In genomic region chr15:77457619-77458265, GRCh38 we compare ENCODE assay signal across 14 cellular contexts. TPM values are rescaled to one million over a fixed set of nuclear protein-coding genes. Genes with fewer than 3 reads are reported as not detected.
DNase-seq lines count a peak whose midpoint lies in the region; ATAC-seq and TF ChIP-seq lines count a peak whose summit lies in the region.
"Had no signal": no experiment of that assay in that cellular context is flagged by ENCODE, and none has a peak within 500 bp of the region (broad histone marks: within the 10 kb centered on the region; RNA-seq: fewer than 3 reads in every experiment).

No MANE protein-coding gene starts in this region.

- ATAC-seq in activated naive CD4-positive, alpha-beta T cell treated with anti-CD3 and anti-CD28 coated beads, Interleukin-2, amount 50 U/mL, for 72 hours = peak; percentile 24 to 69
- ATAC-seq: left cardiac atrium had no signal

- peaks cover 20 to 29% of the 10 kb centered on the region in 2 donors for H3K4me1 ChIP-seq in thyroid gland

- no peaks in the 10 kb centered on the region for H3K9me3 Mint-ChIP-seq in activated naive CD4-positive, alpha-beta T cell treated with anti-CD3 and anti-CD28 coated beads, Interleukin-2, amount 50 U/mL, for 72 hours
- no peaks in the 10 kb centered on the region for H3K9me3 Mint-ChIP-seq in T-helper 2 cell treated with Interferon-gamma antibody and Interleukin-4, amounts not matched to agents 5 μg/mL and 100 μg/mL, for 36 hours
- H3K9me3 Mint-ChIP-seq: activated CD4-positive, alpha-beta memory T cell treated with anti-CD3 and anti-CD28 coated beads, Interleukin-2, amount 10 ng/mL, durations not matched to agents 7 days and 5 days had no signal

- H3K27ac ChIP-seq in thyroid gland = peak overlapping the region; percentile 16 to 62 (median 24)
- H3K27ac ChIP-seq: PC-9 had no signal

- no peaks in the 10 kb centered on the region for H3K27me3 Mint-ChIP-seq in T-helper 2 cell treated with Interferon-gamma antibody and Interleukin-4, amounts not matched to agents 5 μg/mL and 100 μg/mL, for 36 hours (ENCODE audit: low read depth)
- H3K27me3 Mint-ChIP-seq: activated CD4-positive, alpha-beta memory T cell treated with anti-CD3 and anti-CD28 coated beads, Interleukin-2, amount 10 ng/mL, durations not matched to agents 7 days and 5 days had no signal

- H3K4me1 Mint-ChIP-seq in T-helper 2 cell treated with Interferon-gamma antibody and Interleukin-4, amounts not matched to agents 5 μg/mL and 100 μg/mL, for 36 hours (ENCODE audit: low read depth) = peaks cover 14% of the 10 kb centered on the region

- H3K36me3 Mint-ChIP-seq in activated naive CD4-positive, alpha-beta T cell treated with anti-CD3 and anti-CD28 coated beads, Interleukin-2, amount 50 U/mL, for 72 hours = peaks cover 0 to 13% of the 10 kb centered on the region in 2 donors
- H3K36me3 Mint-ChIP-seq in T-helper 2 cell treated with Interferon-gamma antibody and Interleukin-4, amounts not matched to agents 5 μg/mL and 100 μg/mL, for 36 hours (ENCODE audit: low read depth) = peaks cover 20% of the 10 kb centered on the region

- H3K9me3 ChIP-seq in thyroid gland = no peaks in the 10 kb centered on the region
- no peaks in the 10 kb centered on the region for H3K9me3 ChIP-seq in MG63
- H3K9me3 ChIP-seq: BE2C, sigmoid colon had no signal

- peak overlapping the region in 1 of 2 donors; percentile 26 for H3K27ac Mint-ChIP-seq in activated naive CD4-positive, alpha-beta T cell treated with anti-CD3 and anti-CD28 coated beads, Interleukin-2, amount 50 U/mL, for 72 hours
- peak overlapping the region; percentile 22 for H3K27ac Mint-ChIP-seq in T-helper 2 cell treated with Interferon-gamma antibody and Interleukin-4, amounts not matched to agents 5 μg/mL and 100 μg/mL, for 36 hours
- H3K27ac Mint-ChIP-seq: activated CD4-positive, alpha-beta memory T cell treated with anti-CD3 and anti-CD28 coated beads, Interleukin-2, amount 10 ng/mL, durations not matched to agents 7 days and 5 days had no signal

- H3K4me3 Mint-ChIP-seq in T-helper 2 cell treated with Interferon-gamma antibody and Interleukin-4, amounts not matched to agents 5 μg/mL and 100 μg/mL, for 36 hours = peak overlapping the region; percentile 2
- H3K4me3 Mint-ChIP-seq: activated CD4-positive, alpha-beta memory T cell treated with anti-CD3 and anti-CD28 coated beads, Interleukin-2, amount 10 ng/mL, durations not matched to agents 7 days and 5 days had no signal

- no peaks in the 10 kb centered on the region for H3K27me3 ChIP-seq in thyroid gland
- H3K27me3 ChIP-seq in MG63 = no peaks in the 10 kb centered on the region
- H3K27me3 ChIP-seq: BE2C, sigmoid colon had no signal

- H3K36me3 ChIP-seq in thyroid gland (no peaks in the 10 kb centered on the region), MG63 (peaks cover 12% of the 10 kb centered on the region; the same call in 1 of the 2 replicates)

- DNase-seq in activated naive CD4-positive, alpha-beta T cell treated with anti-CD3 and anti-CD28 coated beads, Interleukin-2, amount 50 U/mL, for 72 hours (ENCODE audit: low spot score in 2 of 2) = no peak
- no peak for DNase-seq in activated naive CD4-positive, alpha-beta T cell treated with Interleukin-2 at 50 U/mL for 16 hours
- no peak for DNase-seq in T-helper 2 cell treated with Interferon-gamma antibody and Interleukin-4, amounts not matched to agents 5 μg/mL and 100 μg/mL, for 36 hours (ENCODE audit: low spot score)
- DNase-seq in fibroblast of the aortic adventitia (ENCODE audit: low read depth) = peak; percentile 46
- DNase-seq in thyroid gland = no peak
- DNase-seq in NCI-H748 (lab: John Stamatoyannopoulos, UW; ENCODE audit: unreplicated experiment) = no peak
- no peak for DNase-seq in MG63
- DNase-seq in cerebellar nuclear complex (lab: John Stamatoyannopoulos, UW) = no peak
- DNase-seq: activated CD4-positive, alpha-beta memory T cell treated with anti-CD3 and anti-CD28 coated beads, Interleukin-2, amount 10 ng/mL, durations not matched to agents 7 days and 5 days; BE2C; left cardiac atrium; NCI-H1048; PC-9; sigmoid colon had no signal

- no peak for TF ChIP-seq POLR2A in thyroid gland (IDR thresholded peaks at IDR 0.05)

- intact Hi-C loops in thyroid gland (cut with DNase I) = no loop called here

- TF ChIP-seq CTCF in fibroblast of the aortic adventitia (IDR thresholded peaks at IDR 0.05; ENCODE audit: insufficient read depth, low read length) (no peak), thyroid gland (IDR thresholded peaks at IDR 0.05) (no peak)

- H3K4me3 ChIP-seq in fibroblast of the aortic adventitia (ENCODE audit: low read depth, low read length) (no peak overlapping the region), thyroid gland (replicated peaks in 1 of 3) (no peak overlapping the region), MG63 (no peak overlapping the region)
- H3K4me3 ChIP-seq: PC-9, sigmoid colon had no signal

RNA-seq across cellular contexts. Expression of gene HMG20A, which starts 37.1 kb away (rescaled TPM):
- 10 to 100 TPM; 24.8 to 55.4 TPM for total RNA-seq in activated naive CD4-positive, alpha-beta T cell treated with anti-CD3 and anti-CD28 coated beads, Interleukin-2, amount 50 U/mL, for 72 hours
- total RNA-seq in fibroblast of the aortic adventitia (ENCODE audit: low replicate concordance) (28.7 and 33.3 TPM in 2 replicates), thyroid gland (10 to 100 TPM; 33.1 to 48.7 (median 40.5) TPM)
- total RNA-seq in MG63 (2014; rRNA removed; shearing (Covaris generic); ENCODE audit: low replicate concordance) = 6.2 and 6.8 TPM in 2 replicates

RNA-seq across cellular contexts. Expression of gene PEAK1, which starts 37.8 kb away (rescaled TPM):
- 10 to 100 TPM; 26.2 to 27.0 TPM for total RNA-seq in activated naive CD4-positive, alpha-beta T cell treated with anti-CD3 and anti-CD28 coated beads, Interleukin-2, amount 50 U/mL, for 72 hours
- total RNA-seq in fibroblast of the aortic adventitia (ENCODE audit: low replicate concordance) = 52.8 and 98.2 TPM in 2 replicates
- 10 to 100 TPM; 31.0 to 49.3 (median 35.0) TPM for total RNA-seq in thyroid gland
- total RNA-seq in MG63 (2014; rRNA removed; shearing (Covaris generic); ENCODE audit: low replicate concordance) = 22.3 and 71.9 TPM in 2 replicates
